In genomic region chr1:108255426-108255825, GRCh38 we compare ENCODE assay signal across 17 cellular contexts. TPM values are rescaled to one million over a fixed set of nuclear protein-coding genes. Genes with fewer than 3 reads are reported as not detected.
DNase-seq lines count a peak whose midpoint lies in the region; ATAC-seq lines count a peak whose summit lies in the region.
"Not testable (repeated sequence)": the region's sequence is repeated elsewhere in the genome, so short reads cannot be mapped to it uniquely, and the experiment has no call there.
"Had no signal": no experiment of that assay in that cellular context is flagged by ENCODE, and none has a peak within 500 bp of the region (broad histone marks: within the 10 kb centered on the region; RNA-seq: fewer than 3 reads in every experiment).

No MANE protein-coding gene starts in this region.

- not testable (repeated sequence) for H3K27me3 Mint-ChIP-seq in activated CD8-positive, alpha-beta memory T cell treated with anti-CD3 and anti-CD28 coated beads, Interleukin-2, amount 10 ng/mL, durations not matched to agents 7 days and 5 days; stimulated activated memory B cell treated with anti-CD40 and anti-IgM and Interleukin-4, amounts not matched to agents 10 μg/mL and 1 μg/mL and 100 μg/mL, for 72 hours

- not testable (repeated sequence) for H3K4me1 Mint-ChIP-seq in activated CD8-positive, alpha-beta memory T cell treated with anti-CD3 and anti-CD28 coated beads, Interleukin-2, amount 10 ng/mL, durations not matched to agents 7 days and 5 days; stimulated activated memory B cell treated with anti-CD40 and anti-IgM and Interleukin-4, amounts not matched to agents 10 μg/mL and 1 μg/mL and 100 μg/mL, for 72 hours

- DNase-seq in activated CD8-positive, alpha-beta memory T cell treated with anti-CD3 and anti-CD28 coated beads, Interleukin-2, amount 10 ng/mL, durations not matched to agents 7 days and 5 days = not testable (repeated sequence)

- H3K36me3 Mint-ChIP-seq in activated CD8-positive, alpha-beta memory T cell treated with anti-CD3 and anti-CD28 coated beads, Interleukin-2, amount 10 ng/mL, durations not matched to agents 7 days and 5 days; stimulated activated memory B cell treated with anti-CD40 and anti-IgM and Interleukin-4, amounts not matched to agents 10 μg/mL and 1 μg/mL and 100 μg/mL, for 72 hours: not testable (repeated sequence)

- ATAC-seq in GM18498 (IDR thresholded peaks at IDR 0.05; ENCODE audit: unreplicated experiment) (peak; percentile 92), GM19023 (IDR thresholded peaks at IDR 0.05; ENCODE audit: unreplicated experiment) (peak; percentile 52), GM21390 (IDR thresholded peaks at IDR 0.05; ENCODE audit: unreplicated experiment) (peak; percentile 70), HG02623 (IDR thresholded peaks at IDR 0.05; ENCODE audit: unreplicated experiment) (peak; percentile 82), HG03064 (IDR thresholded peaks at IDR 0.05; ENCODE audit: low read depth, unreplicated experiment) (peak; percentile 92), HG03432 (IDR thresholded peaks at IDR 0.05; ENCODE audit: unreplicated experiment) (peak; percentile 94)
- peak; percentile 71 for ATAC-seq in activated CD8-positive, alpha-beta memory T cell treated with anti-CD3 and anti-CD28 coated beads, Interleukin-2, amount 10 ng/mL, durations not matched to agents 7 days and 5 days
- ATAC-seq in stimulated activated memory B cell treated with anti-CD40 and anti-IgM and Interleukin-4, amounts not matched to agents 10 μg/mL and 1 μg/mL and 100 μg/mL, for 72 hours = peak; percentile 66

- not testable (repeated sequence) for H3K9me3 Mint-ChIP-seq in activated CD8-positive, alpha-beta memory T cell treated with anti-CD3 and anti-CD28 coated beads, Interleukin-2, amount 10 ng/mL, durations not matched to agents 7 days and 5 days (ENCODE audit: low read depth); stimulated activated memory B cell treated with anti-CD40 and anti-IgM and Interleukin-4, amounts not matched to agents 10 μg/mL and 1 μg/mL and 100 μg/mL, for 72 hours

- H3K4me3 Mint-ChIP-seq in activated CD8-positive, alpha-beta memory T cell treated with anti-CD3 and anti-CD28 coated beads, Interleukin-2, amount 10 ng/mL, durations not matched to agents 7 days and 5 days; stimulated activated memory B cell treated with anti-CD40 and anti-IgM and Interleukin-4, amounts not matched to agents 10 μg/mL and 1 μg/mL and 100 μg/mL, for 72 hours: not testable (repeated sequence)

- not testable (repeated sequence) for H3K27ac Mint-ChIP-seq in activated CD8-positive, alpha-beta memory T cell treated with anti-CD3 and anti-CD28 coated beads, Interleukin-2, amount 10 ng/mL, durations not matched to agents 7 days and 5 days; stimulated activated memory B cell treated with anti-CD40 and anti-IgM and Interleukin-4, amounts not matched to agents 10 μg/mL and 1 μg/mL and 100 μg/mL, for 72 hours

- CTCF ChIA-PET in activated CD8-positive, alpha-beta memory T cell treated with anti-CD3 and anti-CD28 coated beads, Interleukin-2, amount 10 ng/mL, durations not matched to agents 7 days and 5 days (lab: Charles Lee) = not testable (repeated sequence)

RNA-seq across cellular contexts. Expression of gene NBPF4, which starts 11.6 kb away (rescaled TPM):
- total RNA-seq in activated CD8-positive, alpha-beta memory T cell treated with anti-CD3 and anti-CD28 coated beads, Interleukin-2, amount 10 ng/mL, durations not matched to agents 7 days and 5 days = under 1 TPM in 1 of 2 experiments, not detected in 1; 0.15 TPM
- total RNA-seq: epithelial cell of proximal tubule; H4; HepG2; kidney; lower leg skin; naive thymus-derived CD8-positive, alpha-beta T cell; OCI-LY7; omental fat pad; subcutaneous adipose tissue had no signal

RNA-seq across cellular contexts. Expression of gene SLC25A24, which starts 55.3 kb away (rescaled TPM):
- 10 to 100 TPM; 24.8 to 25.7 TPM for total RNA-seq in activated CD8-positive, alpha-beta memory T cell treated with anti-CD3 and anti-CD28 coated beads, Interleukin-2, amount 10 ng/mL, durations not matched to agents 7 days and 5 days
- total RNA-seq: OCI-LY7 had no signal
